ENCODE assay signal across 19 cellular contexts in genomic region chr3:52012699-52013098, GRCh38. TPM values are rescaled to one million over a fixed set of nuclear protein-coding genes. Genes with fewer than 3 reads are reported as not detected.
DNase-seq lines count a peak whose midpoint lies in the region; ATAC-seq, FAIRE-seq and TF ChIP-seq lines count a peak whose summit lies in the region.
"Had no signal": no experiment of that assay in that cellular context is flagged by ENCODE, and none has a peak within 500 bp of the region (broad histone marks: within the 10 kb centered on the region; RNA-seq: fewer than 3 reads in every experiment).

No MANE protein-coding gene starts in this region.

- H4K20me1 ChIP-seq in endothelial cell of umbilical vein (replicated peaks; ENCODE audit: control insufficient read depth, extremely low read depth, insufficient read depth, low read length) = no peaks in the 10 kb centered on the region

- no peaks in the 10 kb centered on the region for H3K79me2 ChIP-seq in endothelial cell of umbilical vein (ENCODE audit: control insufficient read depth, insufficient read depth, low read length)

- peak overlapping the region; percentile 50 for H3K27ac Mint-ChIP-seq in neural crest cell (ENCODE audit: unreplicated experiment)

- peaks cover 4% of the 10 kb centered on the region for H3K4me1 Mint-ChIP-seq in neural crest cell

- H3K9me3 Mint-ChIP-seq in neural crest cell = no peaks in the 10 kb centered on the region
- H3K9me3 Mint-ChIP-seq: CD14-positive monocyte had no signal

- peak; percentile 15 for ATAC-seq in Right ventricle myocardium inferior
- peak in 1 of 2 donors; percentile 5 for ATAC-seq in upper lobe of left lung (ENCODE audit: low FRiP score in 2 of 2)
- ATAC-seq in HG03520 (IDR thresholded peaks at IDR 0.05; ENCODE audit: unreplicated experiment) = no peak

- H3K4me1 ChIP-seq in endothelial cell of umbilical vein (ENCODE audit: control insufficient read depth, extremely low read depth, insufficient read depth, low read length) (peaks cover 11% of the 10 kb centered on the region), upper lobe of left lung (peaks cover 8 to 30% (median 13%) of the 10 kb centered on the region in 4 donors)

- CTCF ChIA-PET in endothelial cell of umbilical vein (lab: Charles Lee) = interaction anchor here (0.8 to 5.8 kb wide), 6 partner anchors 8 to 105 kb away, joined by 3 to 59 read pairs (median 5); partner anchors contain the start of gene DUSP7

- no peak overlapping the region for H3K4me3 Mint-ChIP-seq in neural crest cell
- H3K4me3 Mint-ChIP-seq: CD14-positive monocyte had no signal

- POLR2A ChIA-PET in endothelial cell of umbilical vein (lab: Charles Lee) = interaction anchor here (0.8 to 1.2 kb wide), 3 partner anchors 34 to 44 kb away, joined by 3 to 4 read pairs (median 3); partner anchors contain the start of gene DUSP7

- H3K27me3 Mint-ChIP-seq in neural crest cell (ENCODE audit: low read depth) = no peaks in the 10 kb centered on the region

- no peaks in the 10 kb centered on the region for H3K9me1 ChIP-seq in endothelial cell of umbilical vein (replicated peaks; ENCODE audit: control insufficient read depth, extremely low read depth, insufficient read depth, low read length)

- H3K27ac ChIP-seq in endothelial cell of umbilical vein (ENCODE audit: insufficient read depth, low read depth, low read length) = no peak overlapping the region
- peak overlapping the region; percentile 2 to 85 (median 70) for H3K27ac ChIP-seq in upper lobe of left lung
- H3K27ac ChIP-seq: 22Rv1, GM23248 had no signal

- 38 to 63% methylated on average over 7 of the region's 7 CpGs for WGBS in upper lobe of left lung, 2 donors

- H3K27me3 ChIP-seq in endothelial cell of umbilical vein (ENCODE audit: control insufficient read depth in 2 of 2, insufficient read depth in 2 of 2, low read length in 2 of 2) (no peaks in the 10 kb centered on the region), upper lobe of left lung (no peaks in the 10 kb centered on the region)

- DNase-seq in Right ventricle myocardium inferior (ENCODE audit: missing footprints) (peak; percentile 40), cardiac septum (ENCODE audit: low spot score) (no peak), endothelial cell of umbilical vein (ENCODE audit: low read depth, low spot score) (no peak), neural crest cell (ENCODE audit: low read depth, low spot score) (no peak), upper lobe of left lung (no peak), GM19239 (ENCODE audit: insufficient read length, low spot score) (no peak), NCI-H187 treated with DMSO at 0.1 percent for 48 hours (lab: John Stamatoyannopoulos, UW) (no peak)
- DNase-seq: AML-193, GM23248, HCEC 1CT, KBM-7, NCI-H1105, NCI-H1694, NCI-H748 treated with DMSO at 0.1 percent for 48 hours, OCI-M1 had no signal

- TF ChIP-seq CTCF in endothelial cell of umbilical vein (IDR thresholded peaks at IDR 0.05; ENCODE audit: extremely low read depth in 1 of 2, insufficient read depth in 1 of 2, low read depth in 1 of 2, low read length in 2 of 2) = no peak
- no peak for TF ChIP-seq CTCF in neural crest cell (conservative IDR thresholded peaks at IDR 0.05)
- no peak for TF ChIP-seq CTCF in upper lobe of left lung (IDR thresholded peaks at IDR 0.05)

- H3K36me3 ChIP-seq in endothelial cell of umbilical vein (ENCODE audit: control insufficient read depth in 2 of 2, extremely low read depth in 1 of 2, insufficient read depth in 2 of 2, low read length in 2 of 2) (no peaks in the 10 kb centered on the region), upper lobe of left lung (no peaks in the 10 kb centered on the region)

- H3K9me3 ChIP-seq in endothelial cell of umbilical vein (replicated peaks; ENCODE audit: control insufficient read depth, insufficient read depth, low read length) (no peaks in the 10 kb centered on the region), upper lobe of left lung (no peaks in the 10 kb centered on the region)

- intact Hi-C loops in Right ventricle myocardium inferior (cut with DNase I) (no loop called here), cardiac septum (cut with DNase I) (no loop called here), endothelial cell of umbilical vein (cut with micrococcal nuclease) (loop anchor here (2.0 kb wide), 1 partner anchor 40 kb away; no protein-coding TSS in a partner anchor)

- FAIRE-seq in endothelial cell of umbilical vein (lab: Jason Lieb, UNC) (peak; percentile 21), GM19239 (lab: Jason Lieb, UNC) (no peak)
- FAIRE-seq: G401.6 had no signal

- H3K4me3 ChIP-seq in endothelial cell of umbilical vein (replicated peaks in 1 of 3; ENCODE audit: insufficient read depth in 1 of 3, low read depth in 1 of 3, low read length in 3 of 3) = no peak overlapping the region
- H3K4me3 ChIP-seq in upper lobe of left lung = no peak overlapping the region
- H3K4me3 ChIP-seq: GM23248 had no signal

- dilution Hi-C loops in endothelial cell of umbilical vein (cut with MboI; ENCODE audit: extremely low pct_ligation_motif_present, low sequenced_read_pairs) = no loop called here

- H3K9ac ChIP-seq in endothelial cell of umbilical vein (replicated peaks; ENCODE audit: extremely low read depth, insufficient read depth, low read length) = no peak overlapping the region
- H3K9ac ChIP-seq: GM23248 had no signal

- TF ChIP-seq POLR2A in endothelial cell of umbilical vein (IDR thresholded peaks at IDR 0.05; ENCODE audit: low read depth, low read length) = no peak
- no peak for TF ChIP-seq POLR2A in upper lobe of left lung (IDR thresholded peaks at IDR 0.05)

- no peak overlapping the region for H3K4me2 ChIP-seq in endothelial cell of umbilical vein (ENCODE audit: insufficient read depth, low read length)

- H2AFZ ChIP-seq in endothelial cell of umbilical vein (ENCODE audit: low read depth, low read length) = peak overlapping the region; percentile 14
- H2AFZ ChIP-seq: GM23248 had no signal

- no TSS peak for BruUV-seq in endothelial cell of umbilical vein (replicated peaks; lab: Mats Ljungman, UMichigan)

- H3K36me3 Mint-ChIP-seq in neural crest cell (ENCODE audit: low read depth) = no peaks in the 10 kb centered on the region
- H3K36me3 Mint-ChIP-seq: CD14-positive monocyte had no signal

- TF ChIP-seq EP300 in upper lobe of left lung (IDR thresholded peaks at IDR 0.05) = peak in 3 of 4 donors; percentile 65 to 98 (median 96)

RNA-seq across cellular contexts. Expression of gene RPL29, which starts 17.0 kb away (rescaled TPM):
- total RNA-seq in Right ventricle myocardium inferior (677 TPM), cardiac septum (466 TPM), endothelial cell of umbilical vein (1,127 and 1,236 TPM in 2 replicates), neural crest cell (1,471 and 1,533 TPM in 2 replicates), upper lobe of left lung (1,000 to 10,000 TPM in 1 of 6 donors, 100 to 1,000 TPM in 5; 306 to 1,159 (median 770) TPM)
- 2,177 and 2,233 TPM in 2 replicates for polyA plus RNA-seq in endothelial cell of umbilical vein
- 2,878 and 3,285 TPM in 2 replicates for polyA plus RNA-seq in endothelial cell of umbilical vein (2011; cell fraction: cytosol; rRNA removed)
- 757 and 761 TPM in 2 replicates for polyA plus RNA-seq in endothelial cell of umbilical vein (2011; cell fraction: nucleus; rRNA removed)
- 1,767 and 2,009 TPM in 2 replicates for polyA plus RNA-seq in endothelial cell of umbilical vein (2012)
- polyA minus RNA-seq in endothelial cell of umbilical vein = 662 and 669 TPM in 2 replicates
- polyA minus RNA-seq in endothelial cell of umbilical vein (2011; cell fraction: cytosol; rRNA and poly(A)+ RNA removed) = 1,316 TPM
- 163 and 166 TPM in 2 replicates for polyA minus RNA-seq in endothelial cell of umbilical vein (2011; cell fraction: nucleus; rRNA and poly(A)+ RNA removed)

RNA-seq across cellular contexts. Expression of gene ACY1, which starts 29.4 kb away (rescaled TPM):
- 32.3 TPM for total RNA-seq in Right ventricle myocardium inferior
- 20.3 TPM for total RNA-seq in cardiac septum
- 12.3 and 13.4 TPM in 2 replicates for total RNA-seq in endothelial cell of umbilical vein
- 32.9 and 41.2 TPM in 2 replicates for polyA plus RNA-seq in endothelial cell of umbilical vein
- polyA plus RNA-seq in endothelial cell of umbilical vein (2011; cell fraction: cytosol; rRNA removed) = 19.2 and 21.5 TPM in 2 replicates
- 26.2 and 28.1 TPM in 2 replicates for polyA plus RNA-seq in endothelial cell of umbilical vein (2011; cell fraction: nucleus; rRNA removed)
- 14.0 and 23.9 TPM in 2 replicates for polyA plus RNA-seq in endothelial cell of umbilical vein (2012)
- 14.8 and 40.9 TPM in 2 replicates for polyA minus RNA-seq in endothelial cell of umbilical vein
- polyA minus RNA-seq in endothelial cell of umbilical vein (2011; cell fraction: cytosol; rRNA and poly(A)+ RNA removed) = 32.8 TPM
- 7.0 and 7.5 TPM in 2 replicates for polyA minus RNA-seq in endothelial cell of umbilical vein (2011; cell fraction: nucleus; rRNA and poly(A)+ RNA removed)
- total RNA-seq in neural crest cell = 29.9 and 32.5 TPM in 2 replicates
- 10 to 100 TPM; 17.4 to 65.0 (median 35.9) TPM for total RNA-seq in upper lobe of left lung

RNA-seq across cellular contexts. Expression of gene ABHD14A, which starts 37.8 kb away (rescaled TPM):
- total RNA-seq in Right ventricle myocardium inferior (31.5 TPM), cardiac septum (12.5 TPM), endothelial cell of umbilical vein (6.6 and 8.2 TPM in 2 replicates), neural crest cell (12.3 and 14.8 TPM in 2 replicates), upper lobe of left lung (10 to 100 TPM; 15.7 to 44.5 (median 26.3) TPM)
- 23.7 and 30.6 TPM in 2 replicates for polyA plus RNA-seq in endothelial cell of umbilical vein
- polyA plus RNA-seq in endothelial cell of umbilical vein (2011; cell fraction: cytosol; rRNA removed) = 15.3 and 19.4 TPM in 2 replicates
- 5.9 and 6.3 TPM in 2 replicates for polyA plus RNA-seq in endothelial cell of umbilical vein (2011; cell fraction: nucleus; rRNA removed)
- 7.2 and 7.6 TPM in 2 replicates for polyA plus RNA-seq in endothelial cell of umbilical vein (2012)
- 7.7 and 7.9 TPM in 2 replicates for polyA minus RNA-seq in endothelial cell of umbilical vein
- polyA minus RNA-seq in endothelial cell of umbilical vein (2011; cell fraction: cytosol; rRNA and poly(A)+ RNA removed) = 16.3 TPM
- polyA minus RNA-seq in endothelial cell of umbilical vein (2011; cell fraction: nucleus; rRNA and poly(A)+ RNA removed) = 1.5 TPM in 1 of 2 replicates, not detected in the other

RNA-seq across cellular contexts. Expression of gene ABHD14B, which starts 38.9 kb away (rescaled TPM):
- total RNA-seq in Right ventricle myocardium inferior (13.8 TPM), cardiac septum (13.6 TPM), endothelial cell of umbilical vein (15.8 and 20.5 TPM in 2 replicates), neural crest cell (4.7 and 6.2 TPM in 2 replicates), upper lobe of left lung (10 to 100 TPM; 35.6 to 62.6 (median 50.0) TPM)
- polyA plus RNA-seq in endothelial cell of umbilical vein = 50.3 and 54.3 TPM in 2 replicates
- polyA plus RNA-seq in endothelial cell of umbilical vein (2011; cell fraction: cytosol; rRNA removed) = 27.3 and 28.0 TPM in 2 replicates
- polyA plus RNA-seq in endothelial cell of umbilical vein (2011; cell fraction: nucleus; rRNA removed) = 17.2 TPM in 2 replicates
- polyA plus RNA-seq in endothelial cell of umbilical vein (2012) = 25.0 and 34.4 TPM in 2 replicates
- polyA minus RNA-seq in endothelial cell of umbilical vein = 33.9 and 36.6 TPM in 2 replicates
- 31.9 TPM for polyA minus RNA-seq in endothelial cell of umbilical vein (2011; cell fraction: cytosol; rRNA and poly(A)+ RNA removed)
- 5.6 and 8.2 TPM in 2 replicates for polyA minus RNA-seq in endothelial cell of umbilical vein (2011; cell fraction: nucleus; rRNA and poly(A)+ RNA removed)

RNA-seq across cellular contexts. Expression of gene DUSP7, which starts 43.7 kb away (rescaled TPM):
- 25.0 TPM for total RNA-seq in Right ventricle myocardium inferior
- total RNA-seq in cardiac septum = 21.2 TPM
- total RNA-seq in endothelial cell of umbilical vein = 29.2 and 30.5 TPM in 2 replicates
- 37.7 and 38.7 TPM in 2 replicates for polyA plus RNA-seq in endothelial cell of umbilical vein
- polyA plus RNA-seq in endothelial cell of umbilical vein (2011; cell fraction: cytosol; rRNA removed) = 26.7 and 27.3 TPM in 2 replicates
- polyA plus RNA-seq in endothelial cell of umbilical vein (2011; cell fraction: nucleus; rRNA removed) = 14.0 and 15.4 TPM in 2 replicates
- polyA plus RNA-seq in endothelial cell of umbilical vein (2012) = 13.1 and 13.8 TPM in 2 replicates
- 39.9 and 48.0 TPM in 2 replicates for polyA minus RNA-seq in endothelial cell of umbilical vein
- polyA minus RNA-seq in endothelial cell of umbilical vein (2011; cell fraction: cytosol; rRNA and poly(A)+ RNA removed) = 33.2 TPM
- polyA minus RNA-seq in endothelial cell of umbilical vein (2011; cell fraction: nucleus; rRNA and poly(A)+ RNA removed) = 15.0 and 20.0 TPM in 2 replicates
- 24.2 and 24.3 TPM in 2 replicates for total RNA-seq in neural crest cell
- total RNA-seq in upper lobe of left lung = 10 to 100 TPM; 24.1 to 49.1 (median 35.3) TPM
